1 cellular context compared by ENCODE assay signal in the genomic region with DNA sequence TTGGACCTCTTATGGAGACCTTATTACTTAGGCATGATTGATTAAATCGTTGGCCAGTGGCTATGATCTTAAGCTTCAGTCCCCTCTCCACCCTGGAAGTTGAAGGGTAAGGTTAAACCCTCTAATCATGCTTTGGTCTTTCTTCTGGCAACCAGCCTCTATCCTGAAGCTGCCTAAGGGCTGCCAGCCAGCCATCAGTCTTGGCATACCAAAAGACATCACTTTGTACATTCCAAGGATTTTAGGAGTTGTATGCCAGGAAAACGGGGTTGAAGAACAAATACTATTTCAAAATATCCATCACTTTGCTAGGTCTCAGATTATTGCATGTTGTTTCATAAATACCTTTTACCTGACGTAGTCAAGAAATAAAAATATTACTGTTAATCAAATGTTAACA.
TF ChIP-seq lines count a peak whose summit lies in the region.

No MANE protein-coding gene starts in this region.

TF ChIP-seq in H1, 55 proteins besides CTCF, POLR2A, EP300 and RAD21:
- TF ChIP-seq CREB1 (IDR thresholded peaks at IDR 0.05), result no peak
- TF ChIP-seq TEAD4 (IDR thresholded peaks at IDR 0.05; ENCODE audit: low read depth, low read length), result 0 out of 2 replicates have a peak, but pooled peaks have one; percentile 8
